ENCODE assay signal across 8 cellular contexts in the genomic region with DNA sequence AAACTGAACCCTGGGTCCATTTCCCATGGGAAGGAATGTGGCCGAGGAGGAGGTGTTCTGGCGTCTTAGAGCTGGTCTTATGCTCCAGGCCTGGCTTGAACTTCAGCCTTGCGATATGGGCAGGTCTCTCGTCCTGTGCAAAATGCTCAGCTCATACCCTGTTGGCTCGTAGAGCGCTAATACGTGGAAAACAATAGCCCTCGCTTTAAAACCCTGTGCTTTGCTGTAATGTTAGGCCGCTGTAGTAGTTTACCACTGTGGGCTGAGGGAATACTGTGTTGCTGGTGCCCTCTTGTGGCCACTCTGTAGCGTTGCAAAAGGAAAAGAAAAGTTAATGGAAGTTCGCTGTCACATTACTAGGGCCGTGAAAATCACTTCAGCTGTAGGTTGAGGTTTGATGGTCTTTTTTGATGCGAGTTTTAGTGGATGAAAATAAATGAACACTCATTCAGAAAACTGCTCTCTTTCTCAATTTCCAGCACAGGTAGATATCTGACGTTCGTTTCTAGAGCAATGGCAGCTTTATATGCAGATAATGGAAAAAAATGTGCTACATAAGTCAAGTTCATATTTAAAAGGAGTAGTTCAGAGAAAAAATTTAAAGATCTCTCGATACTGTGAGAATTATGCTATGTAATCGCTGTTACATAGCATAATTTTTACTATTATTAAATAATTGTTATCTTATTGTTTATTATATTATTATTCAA.
DNase-seq lines count a peak whose midpoint lies in the region; ATAC-seq and TF ChIP-seq lines count a peak whose summit lies in the region.

No MANE protein-coding gene starts in this region.

- TF ChIP-seq CTCF in HL-60 (IDR thresholded peaks at IDR 0.05; ENCODE audit: insufficient read depth, low read length) (peak; percentile 73), neural crest cell (conservative IDR thresholded peaks at IDR 0.05) (peak; percentile 94), tibial artery (IDR thresholded peaks at IDR 0.05) (peak; percentile 82 to 89)

- no peaks in the 10 kb centered on the region for H3K9me3 ChIP-seq in tibial artery

- H3K36me3 ChIP-seq in tibial artery: no peaks in the 10 kb centered on the region

- ATAC-seq in GM21360 (IDR thresholded peaks at IDR 0.05; ENCODE audit: unreplicated experiment): peak; percentile 90

- no peaks in the 10 kb centered on the region for H3K27me3 ChIP-seq in HL-60 (ENCODE audit: insufficient read depth, poor library complexity, severe bottlenecking)
- H3K27me3 ChIP-seq in tibial artery: no peaks in the 10 kb centered on the region

- H3K4me3 Mint-ChIP-seq in neural crest cell: no peak overlapping the region

- no peak overlapping the region for H3K4me3 ChIP-seq in HL-60 (replicated peaks; ENCODE audit: insufficient read depth, low read length)
- no peak overlapping the region for H3K4me3 ChIP-seq in tibial artery

- H3K4me1 Mint-ChIP-seq in neural crest cell: peaks cover 13% of the 10 kb centered on the region

- intact Hi-C loops in tibial artery (cut with DNase I; ENCODE audit: low total_unique reads): loop anchor here (5.0 to 10.0 kb wide), 2 partner anchors 162 to 1289 kb away; no protein-coding TSS in a partner anchor

- H3K27ac ChIP-seq in HL-60 (replicated peaks): no peak overlapping the region
- H3K27ac ChIP-seq in tibial artery: no peak overlapping the region

- no peaks in the 10 kb centered on the region for H3K27me3 Mint-ChIP-seq in neural crest cell (ENCODE audit: low read depth)

- DNase-seq in DMS 273 treated with DMSO at 0.1 percent for 48 hours (lab: John Stamatoyannopoulos, UW) (peak; percentile 1), HL-60 (ENCODE audit: low read depth in 1 of 2, low spot score in 1 of 2) (peak; percentile 34 to 73), NOMO-1 treated with dmso at 0.1 percent for 144 hours (lab: John Stamatoyannopoulos, UW; ENCODE audit: unreplicated experiment) (peak; percentile 58), activated T-cell treated with anti-CD3 and anti-CD28 coated beads for 1 hour (ENCODE audit: low read depth) (peak; percentile 24), fibroblast of gingiva (ENCODE audit: low read depth) (peak; percentile 42), neural crest cell (ENCODE audit: low read depth, low spot score) (peak; percentile 54), tibial artery (no peak)

- H3K4me1 ChIP-seq in tibial artery: no peaks in the 10 kb centered on the region

- no peak overlapping the region for H3K27ac Mint-ChIP-seq in neural crest cell (ENCODE audit: unreplicated experiment)

- no peaks in the 10 kb centered on the region for H3K9me3 Mint-ChIP-seq in neural crest cell

- H3K36me3 Mint-ChIP-seq in neural crest cell (ENCODE audit: low read depth): no peaks in the 10 kb centered on the region

Comparison
In these comparisons a context has a peak if more than half of its experiments do, and no peak if none do; other contexts are left out.
1. DNase-seq: peak in DMS 273 treated with DMSO at 0.1 percent for 48 hours (single experiment), HL-60 (2 of 2), NOMO-1 treated with dmso at 0.1 percent for 144 hours (single experiment), activated T-cell treated with anti-CD3 and anti-CD28 coated beads for 1 hour (single experiment), fibroblast of gingiva (single experiment) and neural crest cell (single experiment); none in tibial artery (0 of 2).
2. Peak in every context shown above with its lines, with median percentiles within 50 percentile points of each other: CTCF ChIP-seq.